ENCODE assay signal across 13 cellular contexts in genomic region chr11:6410695-6411430, GRCh38. TPM values are rescaled to one million over a fixed set of nuclear protein-coding genes. Genes with fewer than 3 reads are reported as not detected.
"Had no signal": no experiment of that assay in that cellular context is flagged by ENCODE, and none has a peak within 500 bp of the region (broad histone marks: within the 10 kb centered on the region; RNA-seq: fewer than 3 reads in every experiment).

No MANE protein-coding gene starts in this region.

- H3K27ac ChIP-seq: pancreas, tibial artery had no signal

- DNase-seq: activated B cell treated with CpG ODN at 0.5 μM for 24 hours; activated CD4-positive, alpha-beta T cell treated with anti-CD3 and anti-CD28 coated beads, Interleukin-2, amount 10 ng/mL, durations not matched to agents 24 days and 14 days; activated CD8-positive, alpha-beta memory T cell treated with anti-CD3 and anti-CD28 coated beads for 24 hours; activated naive CD4-positive, alpha-beta T cell; activated naive CD8-positive, alpha-beta T cell treated with anti-CD3 and anti-CD28 coated beads, Interleukin-2, amount 50 U/mL, for 24 hours; erythroblast; stimulated activated CD4-positive, alpha-beta T cell treated with anti-CD3 and anti-CD28 coated beads, Interleukin-12 subunit alpha, Interleukin-12 subunit beta, amount 100 ng/mL, for 4 hours; stimulated activated CD4-positive, alpha-beta T cell treated with anti-CD3 and anti-CD28 coated beads, Interleukin-2, amount 100 ng/mL, for 24 hours; tibial artery had no signal

- H3K27ac Mint-ChIP-seq: activated B cell treated with CpG ODN at 0.5 μM for 24 hours; activated CD4-positive, alpha-beta T cell treated with anti-CD3 and anti-CD28 coated beads, Interleukin-2, amount 10 ng/mL, durations not matched to agents 24 days and 14 days; activated naive CD8-positive, alpha-beta T cell treated with anti-CD3 and anti-CD28 coated beads, Interleukin-2, amount 50 U/mL, for 24 hours; stimulated activated effector memory CD8-positive, alpha-beta T cell treated with anti-CD3 and anti-CD28 coated beads, Interleukin-12 subunit alpha, Interleukin-12 subunit beta, amount 100 ng/mL, for 72 hours; T-helper 1 cell treated with Interleukin-12 subunit alpha and Interleukin-12 subunit beta and Interleukin-4 antibody, amounts not matched to agents 30 μg/mL and 1 μg/mL, for 36 hours had no signal

- H3K4me3 Mint-ChIP-seq: activated B cell treated with CpG ODN at 0.5 μM for 24 hours; activated CD4-positive, alpha-beta T cell treated with anti-CD3 and anti-CD28 coated beads, Interleukin-2, amount 10 ng/mL, durations not matched to agents 24 days and 14 days; activated naive CD8-positive, alpha-beta T cell treated with anti-CD3 and anti-CD28 coated beads, Interleukin-2, amount 50 U/mL, for 24 hours; neural crest cell; stimulated activated effector memory CD8-positive, alpha-beta T cell treated with anti-CD3 and anti-CD28 coated beads, Interleukin-12 subunit alpha, Interleukin-12 subunit beta, amount 100 ng/mL, for 72 hours; T-helper 1 cell treated with Interleukin-12 subunit alpha and Interleukin-12 subunit beta and Interleukin-4 antibody, amounts not matched to agents 30 μg/mL and 1 μg/mL, for 36 hours had no signal

- ATAC-seq: activated naive CD8-positive, alpha-beta T cell treated with anti-CD3 and anti-CD28 coated beads, Interleukin-2, amount 50 U/mL, for 24 hours; pancreas; stimulated activated effector memory CD8-positive, alpha-beta T cell treated with anti-CD3 and anti-CD28 coated beads, Interleukin-12 subunit alpha, Interleukin-12 subunit beta, amount 100 ng/mL, for 72 hours had no signal

- H3K27me3 Mint-ChIP-seq: activated B cell treated with CpG ODN at 0.5 μM for 24 hours; activated CD4-positive, alpha-beta T cell treated with anti-CD3 and anti-CD28 coated beads, Interleukin-2, amount 10 ng/mL, durations not matched to agents 24 days and 14 days; activated naive CD8-positive, alpha-beta T cell treated with anti-CD3 and anti-CD28 coated beads, Interleukin-2, amount 50 U/mL, for 24 hours had no signal

- H3K9me3 Mint-ChIP-seq: activated B cell treated with CpG ODN at 0.5 μM for 24 hours; activated CD4-positive, alpha-beta T cell treated with anti-CD3 and anti-CD28 coated beads, Interleukin-2, amount 10 ng/mL, durations not matched to agents 24 days and 14 days; activated naive CD8-positive, alpha-beta T cell treated with anti-CD3 and anti-CD28 coated beads, Interleukin-2, amount 50 U/mL, for 24 hours; neural crest cell; stimulated activated effector memory CD8-positive, alpha-beta T cell treated with anti-CD3 and anti-CD28 coated beads, Interleukin-12 subunit alpha, Interleukin-12 subunit beta, amount 100 ng/mL, for 72 hours; T-helper 1 cell treated with Interleukin-12 subunit alpha and Interleukin-12 subunit beta and Interleukin-4 antibody, amounts not matched to agents 30 μg/mL and 1 μg/mL, for 36 hours had no signal

RNA-seq across cellular contexts. Expression of gene HPX, which starts 29.9 kb away (rescaled TPM):
- total RNA-seq: activated CD4-positive, alpha-beta T cell treated with anti-CD3 and anti-CD28 coated beads, Interleukin-2, amount 10 ng/mL, durations not matched to agents 24 days and 14 days had no signal
